In genomic region chr12:89179983-89180382, GRCh38 we compare ENCODE assay signal across 2 cellular contexts.
TF ChIP-seq lines count a peak whose summit lies in the region.

No MANE protein-coding gene starts in this region.

TF ChIP-seq in liver, 16 proteins besides CTCF, POLR2A, EP300 and RAD21 (continued from another document):
- TF ChIP-seq MAX (IDR thresholded peaks at IDR 0.05) (peak; percentile 96), ATF3 (IDR thresholded peaks at IDR 0.05) (peak; percentile 27), SP1 (IDR thresholded peaks at IDR 0.05) (peak; percentile 69), NR2F2 (IDR thresholded peaks at IDR 0.05) (no peak), FOXA1 (IDR thresholded peaks at IDR 0.05) (no peak), JUND (IDR thresholded peaks at IDR 0.05) (peak in 1 of 2 donors; percentile 34), RXRA (IDR thresholded peaks at IDR 0.05) (peak; percentile 60 to 74), YY1 (IDR thresholded peaks at IDR 0.05) (peak; percentile 36)
- TF ChIP-seq, protein P1, sequence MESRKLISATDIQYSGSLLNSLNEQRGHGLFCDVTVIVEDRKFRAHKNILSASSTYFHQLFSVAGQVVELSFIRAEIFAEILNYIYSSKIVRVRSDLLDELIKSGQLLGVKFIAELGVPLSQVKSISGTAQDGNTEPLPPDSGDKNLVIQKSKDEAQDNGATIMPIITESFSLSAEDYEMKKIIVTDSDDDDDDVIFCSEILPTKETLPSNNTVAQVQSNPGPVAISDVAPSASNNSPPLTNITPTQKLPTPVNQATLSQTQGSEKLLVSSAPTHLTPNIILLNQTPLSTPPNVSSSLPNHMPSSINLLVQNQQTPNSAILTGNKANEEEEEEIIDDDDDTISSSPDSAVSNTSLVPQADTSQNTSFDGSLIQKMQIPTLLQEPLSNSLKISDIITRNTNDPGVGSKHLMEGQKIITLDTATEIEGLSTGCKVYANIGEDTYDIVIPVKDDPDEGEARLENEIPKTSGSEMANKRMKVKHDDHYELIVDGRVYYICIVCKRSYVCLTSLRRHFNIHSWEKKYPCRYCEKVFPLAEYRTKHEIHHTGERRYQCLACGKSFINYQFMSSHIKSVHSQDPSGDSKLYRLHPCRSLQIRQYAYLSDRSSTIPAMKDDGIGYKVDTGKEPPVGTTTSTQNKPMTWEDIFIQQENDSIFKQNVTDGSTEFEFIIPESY (IDR thresholded peaks at IDR 0.05) = peak; percentile 24

TF ChIP-seq in HepG2, 621 proteins besides CTCF, POLR2A, EP300 and RAD21 (continued from another document):
- TF ChIP-seq REST (IDR thresholded peaks at IDR 0.05; ENCODE audit: borderline replicate concordance in 1 of 2, low read depth in 1 of 2, low read length in 2 of 2) = no peak
- no peak for TF ChIP-seq FLYWCH1 (CRISPR knock-in tag; IDR thresholded peaks at IDR 0.05)
- TF ChIP-seq FOXO1 (CRISPR knock-in tag; IDR thresholded peaks at IDR 0.05) = no peak
- TF ChIP-seq HES4 (CRISPR knock-in tag; IDR thresholded peaks at IDR 0.05; ENCODE audit: borderline replicate concordance) = no peak
- no peak for TF ChIP-seq KLF9 (CRISPR knock-in tag; IDR thresholded peaks at IDR 0.05; ENCODE audit: low read depth)
- TF ChIP-seq ZNF550 (CRISPR knock-in tag; IDR thresholded peaks at IDR 0.05; ENCODE audit: borderline replicate concordance) = no peak
